ENCODE assay signal across 32 cellular contexts in the genomic region with DNA sequence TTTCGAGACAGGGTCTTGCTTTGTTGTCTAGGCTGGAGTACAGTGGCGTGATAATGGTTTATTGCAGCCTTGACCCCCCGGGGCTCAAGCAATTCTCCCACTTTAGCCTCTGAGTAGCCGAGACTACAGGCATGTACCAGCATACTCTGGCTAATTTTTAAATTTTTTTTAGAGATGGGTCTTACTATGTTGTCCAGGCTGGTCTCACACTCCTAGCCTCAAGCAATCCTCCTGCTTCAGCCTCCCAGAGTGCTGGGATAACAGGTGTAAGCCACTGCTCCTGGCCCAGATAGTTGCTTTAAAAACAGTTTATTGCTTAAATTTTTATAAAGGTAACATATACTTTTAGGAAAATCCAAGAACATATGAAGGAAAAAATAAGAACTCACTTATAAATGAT. TPM values are rescaled to one million over a fixed set of nuclear protein-coding genes. Genes with fewer than 3 reads are reported as not detected.
"Had no signal": no experiment of that assay in that cellular context is flagged by ENCODE, and none has a peak within 500 bp of the region (broad histone marks: within the 10 kb centered on the region; RNA-seq: fewer than 3 reads in every experiment).

No MANE protein-coding gene starts in this region.

- H3K4me1 ChIP-seq: ascending aorta had no signal

- DNase-seq: activated CD4-positive, alpha-beta memory T cell treated with anti-CD3 and anti-CD28 coated beads, Interleukin-2, amount 10 ng/mL, durations not matched to agents 7 days and 5 days; activated CD4-positive, alpha-beta T cell treated with anti-CD3 and anti-CD28 coated beads, Interleukin-2, amount 10 ng/mL, durations not matched to agents 7 days and 5 days; activated CD4-positive, CD25-positive, alpha-beta regulatory T cell; activated naive CD4-positive, alpha-beta T cell; activated naive CD8-positive, alpha-beta T cell treated with anti-CD3 and anti-CD28 coated beads, Interleukin-2, amount 50 U/mL, for 24 hours; activated T-cell treated with anti-CD3 and anti-CD28 coated beads for 4 hours; activated T-cell treated with anti-CD3 and anti-CD28 coated beads, Interleukin-2, amount 50 U/mL, for 48 hours; amniotic stem cell; body of pancreas; MG63; MV-4-11; NCI-H1092 treated with DMSO at 0.1 percent for 48 hours; NCI-H1417 treated with DMSO at 0.1 percent for 48 hours; NCI-H1694; NCI-H2029; NCI-H2107; NCI-H2171 treated with DMSO at 0.1 percent for 48 hours; NCI-H226; NCI-H510A; NCI-H526 treated with DMSO at 0.1 percent for 48 hours; SHP77 treated with DMSO at 0.1 percent for 48 hours; T-cell; T-helper 2 cell; T1000 had no signal

- H3K27ac ChIP-seq: ascending aorta, body of pancreas, Peyer's patch had no signal

- H3K36me3 ChIP-seq: ascending aorta, MG63, Peyer's patch had no signal

- H3K36me3 Mint-ChIP-seq: activated naive CD4-positive, alpha-beta T cell treated with anti-CD3 and anti-CD28 coated beads, Interleukin-2, amount 50 U/mL, for 72 hours; T-cell had no signal

- H3K27me3 ChIP-seq: ascending aorta, body of pancreas, Peyer's patch had no signal

- H3K4me3 Mint-ChIP-seq: activated CD4-positive, alpha-beta memory T cell treated with anti-CD3 and anti-CD28 coated beads, Interleukin-2, amount 10 ng/mL, durations not matched to agents 7 days and 5 days; activated CD4-positive, alpha-beta T cell treated with anti-CD3 and anti-CD28 coated beads, Interleukin-2, amount 10 ng/mL, durations not matched to agents 7 days and 5 days; activated naive CD8-positive, alpha-beta T cell treated with anti-CD3 and anti-CD28 coated beads, Interleukin-2, amount 50 U/mL, for 24 hours; central memory CD8-positive, alpha-beta T cell; T-cell had no signal

- H3K9me3 ChIP-seq: ascending aorta, body of pancreas, MG63, Peyer's patch had no signal

- H3K9me3 Mint-ChIP-seq: activated CD4-positive, alpha-beta memory T cell treated with anti-CD3 and anti-CD28 coated beads, Interleukin-2, amount 10 ng/mL, durations not matched to agents 7 days and 5 days; activated CD4-positive, alpha-beta T cell treated with anti-CD3 and anti-CD28 coated beads, Interleukin-2, amount 10 ng/mL, durations not matched to agents 7 days and 5 days; activated naive CD4-positive, alpha-beta T cell treated with anti-CD3 and anti-CD28 coated beads, Interleukin-2, amount 50 U/mL, for 72 hours; activated naive CD8-positive, alpha-beta T cell treated with anti-CD3 and anti-CD28 coated beads, Interleukin-2, amount 50 U/mL, for 24 hours; activated T-helper 2 cell treated with anti-CD3 and anti-CD28 coated beads, Interferon-gamma antibody, Interleukin-2, Interleukin-4, amounts not matched to agents 10 μg/mL and 5 μg/mL and 100 μg/mL, durations not matched to agents 14 hours and 24 hours and 36 hours; central memory CD8-positive, alpha-beta T cell; T-cell had no signal

- H3K27ac Mint-ChIP-seq: activated CD4-positive, alpha-beta memory T cell treated with anti-CD3 and anti-CD28 coated beads, Interleukin-2, amount 10 ng/mL, durations not matched to agents 7 days and 5 days; activated CD4-positive, alpha-beta T cell treated with anti-CD3 and anti-CD28 coated beads, Interleukin-2, amount 10 ng/mL, durations not matched to agents 7 days and 5 days; activated naive CD4-positive, alpha-beta T cell treated with anti-CD3 and anti-CD28 coated beads, Interleukin-2, amount 50 U/mL, for 72 hours; activated naive CD8-positive, alpha-beta T cell treated with anti-CD3 and anti-CD28 coated beads, Interleukin-2, amount 50 U/mL, for 24 hours; activated T-helper 2 cell treated with anti-CD3 and anti-CD28 coated beads, Interferon-gamma antibody, Interleukin-2, Interleukin-4, amounts not matched to agents 10 μg/mL and 5 μg/mL and 100 μg/mL, durations not matched to agents 14 hours and 24 hours and 36 hours; T-cell had no signal

- ATAC-seq: activated naive CD4-positive, alpha-beta T cell treated with anti-CD3 and anti-CD28 coated beads, Interleukin-2, amount 50 U/mL, for 72 hours; activated naive CD8-positive, alpha-beta T cell treated with anti-CD3 and anti-CD28 coated beads, Interleukin-2, amount 50 U/mL, for 24 hours; body of pancreas; T-cell had no signal

- H3K4me3 ChIP-seq: ascending aorta, body of pancreas, MG63, Peyer's patch had no signal

RNA-seq across cellular contexts. Expression of gene NEURL1, which starts 26.3 kb away (rescaled TPM):
- total RNA-seq: ascending aorta had no signal

RNA-seq across cellular contexts. Expression of gene CALHM3, which starts 40.8 kb away (rescaled TPM):
- total RNA-seq: activated naive CD4-positive, alpha-beta T cell treated with anti-CD3 and anti-CD28 coated beads, Interleukin-2, amount 50 U/mL, for 72 hours; activated T-helper 2 cell treated with anti-CD3 and anti-CD28 coated beads, Interferon-gamma antibody, Interleukin-2, Interleukin-4, amounts not matched to agents 10 μg/mL and 5 μg/mL and 100 μg/mL, durations not matched to agents 14 hours and 24 hours and 36 hours; ascending aorta; bronchial epithelial cell; OCI-LY7; Peyer's patch; SK-MEL-5; T-cell had no signal
